In genomic region chr22:37509026-37509886, GRCh38 we compare ENCODE assay signal across 2 cellular contexts.
A peak's percentile ranks its signal among the peaks of the same experiment; 100 is the strongest.
TF ChIP-seq lines count a peak whose summit lies in the region.

No MANE protein-coding gene starts in this region.

TF ChIP-seq in HEK293, 187 proteins besides CTCF, POLR2A, EP300 and RAD21:
- 0 out of 2 replicates have a peak, but pooled peaks have one; percentile 13 for TF ChIP-seq ZNF341 (tag by site-specific recombination; IDR thresholded peaks at IDR 0.05; ENCODE audit: low read depth)
- no peak for TF ChIP-seq ZBTB17 (tag by site-specific recombination; IDR thresholded peaks at IDR 0.05)
- TF ChIP-seq ZNF221 (tag by site-specific recombination; IDR thresholded peaks at IDR 0.05; ENCODE audit: borderline replicate concordance) = no peak
- TF ChIP-seq ZNF513 (tag by site-specific recombination; IDR thresholded peaks at IDR 0.05) = no peak
- TF ChIP-seq ZNF214 (tag by site-specific recombination; IDR thresholded peaks at IDR 0.05; ENCODE audit: borderline replicate concordance) = no peak
- TF ChIP-seq ZNF223 (tag by site-specific recombination; IDR thresholded peaks at IDR 0.05) = no peak

TF ChIP-seq in HepG2, 621 proteins besides CTCF, POLR2A, EP300 and RAD21:
- TF ChIP-seq RXRA (CRISPR knock-in tag; IDR thresholded peaks at IDR 0.05) = peak; percentile 18; the same call in 1 of the 2 replicates
- peak; percentile 43 for TF ChIP-seq ZNF687 (CRISPR knock-in tag; IDR thresholded peaks at IDR 0.05)
- 0 out of 2 replicates have a peak, but pooled peaks have one; percentile 12 for TF ChIP-seq RARA (CRISPR knock-in tag; IDR thresholded peaks at IDR 0.05)
- TF ChIP-seq RBAK (CRISPR knock-in tag; IDR thresholded peaks at IDR 0.05) = no peak
- peak; percentile 31; the same call in 1 of the 2 replicates for TF ChIP-seq RBFOX2 (IDR thresholded peaks at IDR 0.05; ENCODE audit: low read depth, low read length)
- TF ChIP-seq EHMT2 (IDR thresholded peaks at IDR 0.05; ENCODE audit: borderline replicate concordance, low read depth, low read length) = no peak
TF ChIP-seq in HepG2: peak in this region for 4.
